ENCODE assay signal across 29 cellular contexts in the genomic region with DNA sequence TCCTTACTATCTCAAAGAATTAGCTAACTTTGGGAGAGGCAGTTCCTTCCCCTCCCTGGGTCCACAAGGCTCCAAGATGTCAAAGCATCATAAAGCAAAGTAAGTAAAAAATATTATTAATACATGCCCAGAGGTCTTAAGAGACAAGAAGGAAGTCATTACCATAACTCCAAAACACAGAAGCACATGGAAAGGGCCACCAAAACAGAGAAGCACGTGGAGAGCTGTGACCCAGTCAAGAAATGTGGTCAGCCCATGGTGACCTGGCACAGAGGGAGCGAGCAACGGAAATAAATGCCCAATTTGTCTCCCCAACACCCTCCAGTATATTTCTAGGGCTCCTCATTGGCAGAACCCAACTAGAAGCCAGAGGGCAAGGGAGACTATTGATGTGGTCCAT.
"Had no signal": no experiment of that assay in that cellular context is flagged by ENCODE, and none has a peak within 500 bp of the region (broad histone marks: within the 10 kb centered on the region; RNA-seq: fewer than 3 reads in every experiment).

No MANE protein-coding gene starts in this region.

- H3K4me1 Mint-ChIP-seq: stimulated activated effector memory CD8-positive, alpha-beta T cell treated with anti-CD3 and anti-CD28 coated beads, Interleukin-12 subunit alpha, Interleukin-12 subunit beta, amount 100 ng/mL, for 72 hours; stimulated activated memory B cell treated with anti-CD40 and anti-IgM and Interleukin-4, amounts not matched to agents 10 μg/mL and 1 μg/mL and 100 μg/mL, for 72 hours; stimulated activated naive B cell treated with anti-CD40 and anti-IgM and Interleukin-4, amounts not matched to agents 10 μg/mL and 1 μg/mL and 100 μg/mL, for 72 hours; stimulated activated naive CD8-positive, alpha-beta T cell treated with anti-CD3 and anti-CD28 coated beads, Interleukin-15, amount 100 ng/mL, for 72 hours had no signal

- H3K27ac ChIP-seq: stomach, suprapubic skin, testis, thoracic aorta, thyroid gland, tibial artery, tibial nerve, transverse colon, upper lobe of left lung, upper lobe of right lung, uterus, vagina had no signal

- H3K36me3 Mint-ChIP-seq: stimulated activated effector memory CD8-positive, alpha-beta T cell treated with anti-CD3 and anti-CD28 coated beads, Interleukin-12 subunit alpha, Interleukin-12 subunit beta, amount 100 ng/mL, for 72 hours; stimulated activated memory B cell treated with anti-CD40 and anti-IgM and Interleukin-4, amounts not matched to agents 10 μg/mL and 1 μg/mL and 100 μg/mL, for 72 hours; stimulated activated naive B cell treated with anti-CD40 and anti-IgM and Interleukin-4, amounts not matched to agents 10 μg/mL and 1 μg/mL and 100 μg/mL, for 72 hours; type B pancreatic cell had no signal

- H3K4me1 ChIP-seq: stomach, suprapubic skin, testis, thyroid gland, tibial artery, transverse colon, upper lobe of left lung, upper lobe of right lung, uterus, vagina had no signal

- H3K27me3 Mint-ChIP-seq: stimulated activated memory B cell treated with anti-CD40 and anti-IgM and Interleukin-4, amounts not matched to agents 10 μg/mL and 1 μg/mL and 100 μg/mL, for 72 hours; stimulated activated naive CD8-positive, alpha-beta T cell treated with anti-CD3 and anti-CD28 coated beads, Interleukin-15, amount 100 ng/mL, for 72 hours; stimulated activated naive CD8-positive, alpha-beta T cell treated with anti-CD3 and anti-CD28 coated beads, Interleukin-15, Interleukin-2, amounts not matched to agents 100 ng/mL and 50 ng/mL, for 24 hours; type B pancreatic cell had no signal

- H3K27ac Mint-ChIP-seq: stimulated activated effector memory CD8-positive, alpha-beta T cell treated with anti-CD3 and anti-CD28 coated beads, Interleukin-12 subunit alpha, Interleukin-12 subunit beta, amount 100 ng/mL, for 72 hours; stimulated activated memory B cell treated with anti-CD40 and anti-IgM and Interleukin-4, amounts not matched to agents 10 μg/mL and 1 μg/mL and 100 μg/mL, for 72 hours; stimulated activated naive B cell treated with anti-CD40 and anti-IgM and Interleukin-4, amounts not matched to agents 10 μg/mL and 1 μg/mL and 100 μg/mL, for 72 hours; stimulated activated naive CD8-positive, alpha-beta T cell treated with anti-CD3 and anti-CD28 coated beads, Interleukin-15, amount 100 ng/mL, for 72 hours; stimulated activated naive CD8-positive, alpha-beta T cell treated with anti-CD3 and anti-CD28 coated beads, Interleukin-15, Interleukin-2, amounts not matched to agents 100 ng/mL and 50 ng/mL, for 24 hours; type B pancreatic cell had no signal

- H3K9me3 ChIP-seq: stomach, suprapubic skin, testis, thoracic aorta, thyroid gland, tibial artery, tibial nerve, transverse colon, upper lobe of left lung, upper lobe of right lung, uterus, vagina had no signal

- H3K36me3 ChIP-seq: stomach, suprapubic skin, thoracic aorta, thyroid gland, tibial artery, tibial nerve, transverse colon, upper lobe of left lung, upper lobe of right lung, uterus, vagina had no signal

- H3K4me3 ChIP-seq: stomach, suprapubic skin, testis, thoracic aorta, thyroid gland, tibial artery, tibial nerve, transverse colon, upper lobe of left lung, upper lobe of right lung, uterus, vagina had no signal

- H3K9me3 Mint-ChIP-seq: stimulated activated naive CD8-positive, alpha-beta T cell treated with anti-CD3 and anti-CD28 coated beads, Interleukin-15, Interleukin-2, amounts not matched to agents 100 ng/mL and 50 ng/mL, for 24 hours had no signal

- H3K27me3 ChIP-seq: stomach, suprapubic skin, testis, thyroid gland, tibial artery, tibial nerve, transverse colon, upper lobe of left lung, upper lobe of right lung, uterus, vagina had no signal

- FAIRE-seq: urothelium cell line had no signal

- DNase-seq: stimulated activated CD4-positive, alpha-beta T cell treated with anti-CD3 and anti-CD28 coated beads, Interleukin-2, amount 100 ng/mL, for 48 hours; stimulated activated CD4-positive, alpha-beta T cell treated with anti-CD3 and anti-CD28 coated beads, Interleukin-4, amount 100 ng/mL, for 1 hour; stimulated activated CD4-positive, alpha-beta T cell treated with anti-CD3 and anti-CD28 coated beads, Interleukin-4, amount 100 ng/mL, for 24 hours; stimulated activated CD4-positive, alpha-beta T cell treated with anti-CD3 and anti-CD28 coated beads, Interleukin-4, amount 100 ng/mL, for 4 hours; stimulated activated CD8-positive, alpha-beta memory T cell treated with anti-CD3 and anti-CD28 coated beads, Interleukin-4, amount 100 ng/mL, for 48 hours; stimulated activated naive B cell treated with anti-CD40 and anti-IgM and Interleukin-4, amounts not matched to agents 10 μg/mL and 1 μg/mL and 100 μg/mL, for 72 hours; stimulated activated naive CD4-positive, alpha-beta T cell; stimulated activated naive CD4-positive, alpha-beta T cell treated with Interleukin-2 at 50 U/mL for 16 hours; stimulated activated naive CD8-positive, alpha-beta T cell treated with anti-CD3 and anti-CD28 coated beads, Interleukin-15, amount 100 ng/mL, for 72 hours; stimulated activated naive CD8-positive, alpha-beta T cell treated with anti-CD3 and anti-CD28 coated beads, Interleukin-15, Interleukin-2, amounts not matched to agents 100 U/mL and 50 U/mL, for 24 hours; stomach; substantia nigra; testis; thyroid gland; tibial artery; transverse colon; trophoblast cell; upper lobe of left lung; upper lobe of right lung; uterus had no signal

- ATAC-seq: stimulated activated effector memory CD8-positive, alpha-beta T cell treated with anti-CD3 and anti-CD28 coated beads, Interleukin-12 subunit alpha, Interleukin-12 subunit beta, amount 100 ng/mL, for 72 hours; stimulated activated memory B cell treated with anti-CD40 and anti-IgM and Interleukin-4, amounts not matched to agents 10 μg/mL and 1 μg/mL and 100 μg/mL, for 72 hours; stimulated activated naive B cell treated with anti-CD40 and anti-IgM and Interleukin-4, amounts not matched to agents 10 μg/mL and 1 μg/mL and 100 μg/mL, for 72 hours; stimulated activated naive CD8-positive, alpha-beta T cell treated with anti-CD3 and anti-CD28 coated beads, Interleukin-15, amount 100 ng/mL, for 72 hours; stimulated activated naive CD8-positive, alpha-beta T cell treated with anti-CD3 and anti-CD28 coated beads, Interleukin-15, Interleukin-2, amounts not matched to agents 100 U/mL and 50 U/mL, for 24 hours; upper lobe of right lung had no signal

- H3K4me3 Mint-ChIP-seq: stimulated activated effector memory CD8-positive, alpha-beta T cell treated with anti-CD3 and anti-CD28 coated beads, Interleukin-12 subunit alpha, Interleukin-12 subunit beta, amount 100 ng/mL, for 72 hours; stimulated activated memory B cell treated with anti-CD40 and anti-IgM and Interleukin-4, amounts not matched to agents 10 μg/mL and 1 μg/mL and 100 μg/mL, for 72 hours; stimulated activated naive B cell treated with anti-CD40 and anti-IgM and Interleukin-4, amounts not matched to agents 10 μg/mL and 1 μg/mL and 100 μg/mL, for 72 hours; stimulated activated naive CD8-positive, alpha-beta T cell treated with anti-CD3 and anti-CD28 coated beads, Interleukin-15, amount 100 ng/mL, for 72 hours; stimulated activated naive CD8-positive, alpha-beta T cell treated with anti-CD3 and anti-CD28 coated beads, Interleukin-15, Interleukin-2, amounts not matched to agents 100 ng/mL and 50 ng/mL, for 24 hours; type B pancreatic cell had no signal
